Comparison of ENCODE assay signal across 8 cellular contexts in the genomic region with DNA sequence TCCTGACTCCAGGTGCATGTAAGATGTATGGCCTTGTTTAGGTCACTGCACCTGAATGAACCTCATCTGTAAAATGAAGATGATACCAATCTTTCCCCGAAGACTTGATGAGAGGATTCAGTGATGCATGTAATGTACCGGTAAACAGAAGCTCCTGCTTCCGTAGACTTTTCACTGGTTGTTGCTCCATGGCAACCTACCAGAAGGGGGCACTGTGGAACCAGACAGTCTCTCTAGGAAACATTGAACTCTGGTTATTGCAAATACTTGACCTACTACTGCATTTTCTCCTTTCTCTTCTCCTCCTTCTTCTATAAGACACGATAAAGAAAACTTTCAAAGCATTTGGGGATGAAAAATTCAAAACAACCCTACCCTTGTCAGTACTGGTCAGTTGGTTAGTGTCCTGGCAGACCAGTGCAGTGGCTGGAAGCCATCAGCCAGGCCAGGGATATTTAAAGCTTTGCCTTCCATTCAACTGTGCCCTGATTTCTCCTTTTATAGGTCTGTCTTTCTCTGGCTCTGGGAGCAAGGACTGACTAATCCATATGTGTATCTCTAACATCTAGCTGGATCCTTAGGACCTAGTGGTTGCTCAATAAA.
DNase-seq lines count a peak whose midpoint lies in the region; ATAC-seq and TF ChIP-seq lines count a peak whose summit lies in the region.

No MANE protein-coding gene starts in this region.

- no peak overlapping the region for H3K4me3 Mint-ChIP-seq in activated CD4-positive, alpha-beta memory T cell treated with anti-CD3 and anti-CD28 coated beads for 36 hours
- no peak overlapping the region for H3K4me3 Mint-ChIP-seq in activated CD4-positive, alpha-beta memory T cell treated with anti-CD3 and anti-CD28 coated beads, Interleukin-2, amount 10 ng/mL, durations not matched to agents 7 days and 5 days
- no peak overlapping the region for H3K4me3 Mint-ChIP-seq in WTC11

- H3K9ac ChIP-seq in KMS-11: no peak overlapping the region

- H3K4me1 Mint-ChIP-seq in activated CD4-positive, alpha-beta memory T cell treated with anti-CD3 and anti-CD28 coated beads for 36 hours (ENCODE audit: low read depth): no peaks in the 10 kb centered on the region
- H3K4me1 Mint-ChIP-seq in activated CD4-positive, alpha-beta memory T cell treated with anti-CD3 and anti-CD28 coated beads, Interleukin-2, amount 10 ng/mL, durations not matched to agents 7 days and 5 days: no peaks in the 10 kb centered on the region
- no peaks in the 10 kb centered on the region for H3K4me1 Mint-ChIP-seq in WTC11

- H3K27me3 Mint-ChIP-seq in activated CD4-positive, alpha-beta memory T cell treated with anti-CD3 and anti-CD28 coated beads for 36 hours: no peaks in the 10 kb centered on the region
- H3K27me3 Mint-ChIP-seq in activated CD4-positive, alpha-beta memory T cell treated with anti-CD3 and anti-CD28 coated beads, Interleukin-2, amount 10 ng/mL, durations not matched to agents 7 days and 5 days: no peaks in the 10 kb centered on the region
- H3K27me3 Mint-ChIP-seq in WTC11 (ENCODE audit: low read depth): no peaks in the 10 kb centered on the region; the same call in 1 of the 2 replicates

- H3K36me3 ChIP-seq in KMS-11 (ENCODE audit: insufficient read depth): no peaks in the 10 kb centered on the region

- H4K20me1 ChIP-seq in KMS-11 (ENCODE audit: insufficient read depth): no peaks in the 10 kb centered on the region

- TF ChIP-seq CTCF in KMS-11 (conservative IDR thresholded peaks at IDR 0.05; ENCODE audit: low read depth, low read length) (peak; percentile 53), WTC11 (IDR thresholded peaks at IDR 0.05) (peak; percentile 80)

- CTCF ChIA-PET in activated CD4-positive, alpha-beta memory T cell treated with anti-CD3 and anti-CD28 coated beads for 36 hours (lab: Charles Lee): interaction anchor here (1.8 kb wide), 1 partner anchor 164 kb away, joined by 5 read pairs; no protein-coding TSS in a partner anchor
- CTCF ChIA-PET in activated CD4-positive, alpha-beta memory T cell treated with anti-CD3 and anti-CD28 coated beads, Interleukin-2, amount 10 ng/mL, durations not matched to agents 7 days and 5 days (lab: Charles Lee): interaction anchor here (1.1 to 1.8 kb wide), 2 partner anchors 12 to 164 kb away, joined by 3 to 4 read pairs; no protein-coding TSS in a partner anchor
- CTCF ChIA-PET in WTC11 (lab: Charles Lee): interaction anchor here (0.6 to 9.6 kb wide), 50 partner anchors 9 to 1685 kb away, joined by 3 to 149 read pairs (median 4); no protein-coding TSS in a partner anchor

- H3K27ac ChIP-seq in KMS-11: no peak overlapping the region

- POLR2A ChIA-PET in activated CD4-positive, alpha-beta memory T cell treated with anti-CD3 and anti-CD28 coated beads for 36 hours (lab: Charles Lee): no interaction called here
- POLR2A ChIA-PET in activated CD4-positive, alpha-beta memory T cell treated with anti-CD3 and anti-CD28 coated beads, Interleukin-2, amount 10 ng/mL, durations not matched to agents 7 days and 5 days (lab: Charles Lee): no interaction called here
- POLR2A ChIA-PET in WTC11 (lab: Charles Lee): interaction anchor here (1.0 kb wide), 1 partner anchor 152 kb away, joined by 3 read pairs; no protein-coding TSS in a partner anchor

- intact Hi-C loops in activated CD4-positive, alpha-beta memory T cell treated with anti-CD3 and anti-CD28 coated beads for 36 hours (cut with micrococcal nuclease): loop anchor here (1.0 kb wide), 1 partner anchor 164 kb away; no protein-coding TSS in a partner anchor

- ATAC-seq in WTC11: peak; percentile 76
- no peak for ATAC-seq in GM19452 (IDR thresholded peaks at IDR 0.05; ENCODE audit: unreplicated experiment)
- no peak for ATAC-seq in HG03108 (IDR thresholded peaks at IDR 0.05; ENCODE audit: unreplicated experiment)

- no peaks in the 10 kb centered on the region for H3K27me3 ChIP-seq in KMS-11 (ENCODE audit: insufficient read depth, low read depth)

- H3K36me3 Mint-ChIP-seq in activated CD4-positive, alpha-beta memory T cell treated with anti-CD3 and anti-CD28 coated beads for 36 hours: no peaks in the 10 kb centered on the region
- no peaks in the 10 kb centered on the region for H3K36me3 Mint-ChIP-seq in activated CD4-positive, alpha-beta memory T cell treated with anti-CD3 and anti-CD28 coated beads, Interleukin-2, amount 10 ng/mL, durations not matched to agents 7 days and 5 days (ENCODE audit: low read depth)
- H3K36me3 Mint-ChIP-seq in WTC11: no peaks in the 10 kb centered on the region

- peaks cover 10% of the 10 kb centered on the region for H3K9me3 Mint-ChIP-seq in activated CD4-positive, alpha-beta memory T cell treated with anti-CD3 and anti-CD28 coated beads for 36 hours
- no peaks in the 10 kb centered on the region for H3K9me3 Mint-ChIP-seq in activated CD4-positive, alpha-beta memory T cell treated with anti-CD3 and anti-CD28 coated beads, Interleukin-2, amount 10 ng/mL, durations not matched to agents 7 days and 5 days
- peaks cover 6% of the 10 kb centered on the region; the same call in 1 of the 2 replicates for H3K9me3 Mint-ChIP-seq in WTC11

- no peak overlapping the region for H3K4me2 ChIP-seq in KMS-11

- DNase-seq in activated CD4-positive, alpha-beta memory T cell treated with anti-CD3 and anti-CD28 coated beads for 36 hours: peak; percentile 9
- DNase-seq in activated CD4-positive, alpha-beta memory T cell treated with anti-CD3 and anti-CD28 coated beads, Interleukin-2, amount 10 ng/mL, durations not matched to agents 7 days and 5 days: no peak
- DNase-seq in WTC11 (ENCODE audit: low spot score): peak; percentile 80
- DNase-seq in iris pigment epithelial cell (ENCODE audit: low read depth): peak; percentile 78
- DNase-seq in T-helper 9 cell: no peak

- H3K27ac Mint-ChIP-seq in activated CD4-positive, alpha-beta memory T cell treated with anti-CD3 and anti-CD28 coated beads for 36 hours: no peak overlapping the region
- H3K27ac Mint-ChIP-seq in activated CD4-positive, alpha-beta memory T cell treated with anti-CD3 and anti-CD28 coated beads, Interleukin-2, amount 10 ng/mL, durations not matched to agents 7 days and 5 days: no peak overlapping the region
- H3K27ac Mint-ChIP-seq in WTC11: no peak overlapping the region

- H2AFZ ChIP-seq in KMS-11 (ENCODE audit: low read depth): no peak overlapping the region

- no peaks in the 10 kb centered on the region for H3K79me2 ChIP-seq in KMS-11 (ENCODE audit: insufficient read depth, low read depth)

- H3K4me3 ChIP-seq in KMS-11 (IDR thresholded peaks at IDR 0.05; ENCODE audit: insufficient read depth, low read depth, low read length): no peak overlapping the region

- no peaks in the 10 kb centered on the region for H3K4me1 ChIP-seq in KMS-11 (ENCODE audit: low read depth, poor library complexity, severe bottlenecking)

TF ChIP-seq in WTC11, 78 proteins besides CTCF, POLR2A, EP300 and RAD21 (continues in another document):
- TF ChIP-seq ZNF219 (CRISPR knock-in tag; IDR thresholded peaks at IDR 0.05; ENCODE audit: borderline replicate concordance) (no peak), JAZF1 (CRISPR knock-in tag; IDR thresholded peaks at IDR 0.05) (no peak), TP53 (CRISPR knock-in tag; IDR thresholded peaks at IDR 0.05) (no peak), ZNF416 (CRISPR knock-in tag; IDR thresholded peaks at IDR 0.05) (no peak), GTF2I (CRISPR knock-in tag; conservative IDR thresholded peaks at IDR 0.05) (no peak), NFE2L1 (CRISPR knock-in tag; IDR thresholded peaks at IDR 0.05) (no peak), SMAD3 (CRISPR knock-in tag; IDR thresholded peaks at IDR 0.05; ENCODE audit: borderline replicate concordance) (no peak), NR3C1 (CRISPR knock-in tag; conservative IDR thresholded peaks at IDR 0.05; ENCODE audit: low read depth) (no peak), ESRRA (CRISPR knock-in tag; IDR thresholded peaks at IDR 0.05; ENCODE audit: borderline replicate concordance) (no peak), ATF1 (CRISPR knock-in tag; IDR thresholded peaks at IDR 0.05) (no peak), SOX15 (CRISPR knock-in tag; IDR thresholded peaks at IDR 0.05) (no peak), ZNF423 (CRISPR knock-in tag; IDR thresholded peaks at IDR 0.05) (no peak), TEAD1 (CRISPR knock-in tag; IDR thresholded peaks at IDR 0.05) (no peak), SP1 (CRISPR knock-in tag; conservative IDR thresholded peaks at IDR 0.05) (no peak)
- TF ChIP-seq, protein P1, sequence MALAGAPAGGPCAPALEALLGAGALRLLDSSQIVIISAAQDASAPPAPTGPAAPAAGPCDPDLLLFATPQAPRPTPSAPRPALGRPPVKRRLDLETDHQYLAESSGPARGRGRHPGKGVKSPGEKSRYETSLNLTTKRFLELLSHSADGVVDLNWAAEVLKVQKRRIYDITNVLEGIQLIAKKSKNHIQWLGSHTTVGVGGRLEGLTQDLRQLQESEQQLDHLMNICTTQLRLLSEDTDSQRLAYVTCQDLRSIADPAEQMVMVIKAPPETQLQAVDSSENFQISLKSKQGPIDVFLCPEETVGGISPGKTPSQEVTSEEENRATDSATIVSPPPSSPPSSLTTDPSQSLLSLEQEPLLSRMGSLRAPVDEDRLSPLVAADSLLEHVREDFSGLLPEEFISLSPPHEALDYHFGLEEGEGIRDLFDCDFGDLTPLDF (CRISPR knock-in tag; IDR thresholded peaks at IDR 0.05): no peak
- TF ChIP-seq, protein P2, sequence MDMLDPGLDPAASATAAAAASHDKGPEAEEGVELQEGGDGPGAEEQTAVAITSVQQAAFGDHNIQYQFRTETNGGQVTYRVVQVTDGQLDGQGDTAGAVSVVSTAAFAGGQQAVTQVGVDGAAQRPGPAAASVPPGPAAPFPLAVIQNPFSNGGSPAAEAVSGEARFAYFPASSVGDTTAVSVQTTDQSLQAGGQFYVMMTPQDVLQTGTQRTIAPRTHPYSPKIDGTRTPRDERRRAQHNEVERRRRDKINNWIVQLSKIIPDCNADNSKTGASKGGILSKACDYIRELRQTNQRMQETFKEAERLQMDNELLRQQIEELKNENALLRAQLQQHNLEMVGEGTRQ (CRISPR knock-in tag; IDR thresholded peaks at IDR 0.05): no peak
- TF ChIP-seq, protein P3, sequence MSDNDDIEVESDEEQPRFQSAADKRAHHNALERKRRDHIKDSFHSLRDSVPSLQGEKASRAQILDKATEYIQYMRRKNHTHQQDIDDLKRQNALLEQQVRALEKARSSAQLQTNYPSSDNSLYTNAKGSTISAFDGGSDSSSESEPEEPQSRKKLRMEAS (CRISPR knock-in tag; IDR thresholded peaks at IDR 0.05): no peak

Comparison
In these comparisons a context has a peak if more than half of its experiments do, and no peak if none do; other contexts are left out.
1. DNase-seq: peak in activated CD4-positive, alpha-beta memory T cell treated with anti-CD3 and anti-CD28 coated beads for 36 hours (single experiment), WTC11 (single experiment) and iris pigment epithelial cell (single experiment); none in activated CD4-positive, alpha-beta memory T cell treated with anti-CD3 and anti-CD28 coated beads, Interleukin-2, amount 10 ng/mL, durations not matched to agents 7 days and 5 days (single experiment) and T-helper 9 cell (single experiment).